Comparison of ENCODE assay signal across 14 cellular contexts in the genomic region with DNA sequence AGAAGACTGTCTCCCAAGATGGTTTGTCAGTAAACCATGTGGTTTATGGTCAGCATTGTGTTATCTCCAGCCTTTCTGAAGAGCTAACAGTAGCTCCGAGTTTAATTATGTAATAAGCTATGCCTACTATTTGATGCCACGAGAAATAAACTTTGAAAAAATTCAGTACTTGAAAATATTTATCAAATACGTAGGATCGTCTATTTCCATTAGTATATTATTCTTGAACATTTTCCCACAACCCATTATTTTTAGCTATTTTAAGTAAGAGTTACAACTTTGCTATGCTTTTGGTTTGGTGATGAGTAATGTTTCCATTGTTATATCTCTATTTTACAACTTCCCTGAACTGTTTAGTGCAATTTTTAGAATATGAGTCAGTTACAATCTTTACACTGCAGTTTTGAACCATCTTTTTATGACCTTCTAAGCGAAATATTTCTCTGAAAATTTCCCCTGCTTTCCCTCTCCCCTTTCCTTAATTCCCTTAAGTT. TPM values are rescaled to one million over a fixed set of nuclear protein-coding genes. Genes with fewer than 3 reads are reported as not detected.
A peak's percentile ranks its signal among the peaks of the same experiment; 100 is the strongest.
DNase-seq lines count a peak whose midpoint lies in the region; ATAC-seq and TF ChIP-seq lines count a peak whose summit lies in the region.
"Had no signal": no experiment of that assay in that cellular context is flagged by ENCODE, and none has a peak within 500 bp of the region (broad histone marks: within the 10 kb centered on the region; RNA-seq: fewer than 3 reads in every experiment).

No MANE protein-coding gene starts in this region.

- peak overlapping the region; percentile 5 for H3K27ac Mint-ChIP-seq in activated naive CD8-positive, alpha-beta T cell
- H3K27ac Mint-ChIP-seq: naive B cell had no signal

- H3K4me1 Mint-ChIP-seq in activated naive CD8-positive, alpha-beta T cell (ENCODE audit: low read depth) = peaks cover 19% of the 10 kb centered on the region

- no peaks in the 10 kb centered on the region for H3K27me3 Mint-ChIP-seq in activated naive CD8-positive, alpha-beta T cell

- no peaks in the 10 kb centered on the region for H3K9me3 Mint-ChIP-seq in activated naive CD8-positive, alpha-beta T cell (ENCODE audit: low read depth)

- H3K36me3 ChIP-seq in A673 (ENCODE audit: insufficient read depth, low read length, poor library complexity, severe bottlenecking) = no peaks in the 10 kb centered on the region
- H3K36me3 ChIP-seq: heart left ventricle, MG63 had no signal

- BruUV-seq in A673 (replicated peaks; lab: Mats Ljungman, UMichigan) = no TSS peak

- DNase-seq in A673 (ENCODE audit: low spot score) = peak; percentile 54
- peak; percentile 38 for DNase-seq in glomerular visceral epithelial cell (ENCODE audit: extremely low spot score)
- DNase-seq in DMS 273 treated with DMSO at 0.1 percent for 48 hours (lab: John Stamatoyannopoulos, UW) = no peak
- DNase-seq in posterior cingulate gyrus = no peak
- no peak for DNase-seq in left cardiac atrium
- no peak for DNase-seq in H4 (ENCODE audit: low spot score)
- DNase-seq: aorta, COR-L47, heart left ventricle, MG63, naive B cell had no signal

- no peaks in the 10 kb centered on the region for H3K9me3 ChIP-seq in A673 (ENCODE audit: low read depth, low read length, poor library complexity, severe bottlenecking)
- H3K9me3 ChIP-seq: MG63 had no signal

- H3K4me3 Mint-ChIP-seq in activated naive CD8-positive, alpha-beta T cell = no peak overlapping the region

- POLR2A ChIA-PET in A673 (lab: Charles Lee; ENCODE audit: low non-redundant PET) = no interaction called here

- intact Hi-C loops in A673 (cut with micrococcal nuclease; ENCODE audit: unreplicated experiment) = no loop called here
- intact Hi-C loops in posterior cingulate gyrus (cut with DNase I) = loop anchor here (5.0 kb wide), 1 partner anchor 48 kb away; no protein-coding TSS in a partner anchor
- intact Hi-C loops in left cardiac atrium (cut with DNase I) = no loop called here

- ATAC-seq in HG02885 (IDR thresholded peaks at IDR 0.05; ENCODE audit: poor library complexity, unreplicated experiment) = peak; percentile 51
- no peak for ATAC-seq in left cardiac atrium
- ATAC-seq: heart left ventricle had no signal

- TF ChIP-seq CTCF in A673 (conservative IDR thresholded peaks at IDR 0.05; ENCODE audit: low read depth, low read length) = no peak

- peak overlapping the region; percentile 7 for H3K4me3 ChIP-seq in A673 (ENCODE audit: low read depth, low read length, poor library complexity, severe bottlenecking)
- H3K4me3 ChIP-seq: heart left ventricle, MG63 had no signal

- CTCF ChIA-PET in A673 (lab: Charles Lee) = interaction anchor here (1.0 kb wide), 2 partner anchors 13 to 17 kb away, joined by 4 to 5 read pairs; no protein-coding TSS in a partner anchor

- peak overlapping the region; percentile 51 for H3K27ac ChIP-seq in A673 (ENCODE audit: low read depth, low read length, poor library complexity, severe bottlenecking)
- H3K27ac ChIP-seq: heart left ventricle, VCaP had no signal

- no peaks in the 10 kb centered on the region for H3K27me3 ChIP-seq in A673 (replicated peaks; ENCODE audit: insufficient read depth, low read depth, low read length, poor library complexity)
- H3K27me3 ChIP-seq: MG63 had no signal

- no peaks in the 10 kb centered on the region for H3K36me3 Mint-ChIP-seq in activated naive CD8-positive, alpha-beta T cell
- H3K36me3 Mint-ChIP-seq: naive B cell had no signal

- peaks cover 46% of the 10 kb centered on the region for H3K4me1 ChIP-seq in A673 (ENCODE audit: insufficient read depth, low read length, poor library complexity, severe bottlenecking)
- H3K4me1 ChIP-seq: heart left ventricle had no signal

RNA-seq across cellular contexts. Expression of a gene that starts 44.5 kb away (rescaled TPM):
- total RNA-seq in A673 (2021) (93.2 and 107 TPM in 2 replicates), left cardiac atrium (10 to 100 TPM; 19.8 to 22.6 TPM)
- total RNA-seq in H4 (2014; rRNA removed; shearing (Covaris generic)) = 16.5 and 22.0 TPM in 2 replicates

Comparison
In these comparisons a context has a peak if more than half of its experiments do, and no peak if none do; other contexts are left out.
1. DNase-seq: peak in A673 (single experiment) and glomerular visceral epithelial cell (single experiment); none in DMS 273 treated with DMSO at 0.1 percent for 48 hours (single experiment), posterior cingulate gyrus (0 of 10), left cardiac atrium (single experiment) and H4 (single experiment).